ENCODE assay signal across 16 cellular contexts in genomic region chr1:13996334-13996733, GRCh38.
DNase-seq lines count a peak whose midpoint lies in the region; ATAC-seq and TF ChIP-seq lines count a peak whose summit lies in the region.
"Had no signal": no experiment of that assay in that cellular context is flagged by ENCODE, and none has a peak within 500 bp of the region (broad histone marks: within the 10 kb centered on the region; RNA-seq: fewer than 3 reads in every experiment).

No MANE protein-coding gene starts in this region.

- no peak for TF ChIP-seq CTCF in H9 (conservative IDR thresholded peaks at IDR 0.05)
- no peak for TF ChIP-seq CTCF in retinal pigment epithelial cell (conservative IDR thresholded peaks at IDR 0.05; ENCODE audit: low read depth, low read length)

- H2AK5ac ChIP-seq in H9 (ENCODE audit: insufficient read length, low read length) = no peak overlapping the region

- H3K4me3 ChIP-seq in retinal pigment epithelial cell (ENCODE audit: low read length) = no peak overlapping the region
- H3K4me3 ChIP-seq: K562 had no signal

- H3K4me2 ChIP-seq in H9 (ENCODE audit: insufficient read depth, insufficient read length, low read length) = no peak overlapping the region

- no peaks in the 10 kb centered on the region for H4K20me1 ChIP-seq in H9 (ENCODE audit: control insufficient read depth, insufficient read depth, insufficient read length)

- in situ Hi-C loops in SK-MEL-5 (cut with HindIII; ENCODE audit: low pct_unique_long_range_greater_than_20kb, low sequenced_read_pairs) = no loop called here

- no peaks in the 10 kb centered on the region for H3K4me1 ChIP-seq in H9 (ENCODE audit: insufficient read depth, low read length)

- no peak for ATAC-seq in GM19397 (IDR thresholded peaks at IDR 0.05; ENCODE audit: unreplicated experiment)
- ATAC-seq: HCT116, K562 had no signal

- H3K9me3 ChIP-seq in H9 (ENCODE audit: control insufficient read depth, low read depth, low read length) = peaks cover 6% of the 10 kb centered on the region

- no peak overlapping the region for H2AFZ ChIP-seq in H9 (ENCODE audit: low read length)

- no peak overlapping the region for H4K5ac ChIP-seq in H9 (ENCODE audit: insufficient read length, low read depth, low read length)

- H3K4me3 Mint-ChIP-seq in H9 = no peak overlapping the region

- H2BK20ac ChIP-seq in H9 (ENCODE audit: low read depth, low read length, poor library complexity, severe bottlenecking) = no peak overlapping the region

- H3K23me2 ChIP-seq in H9 (ENCODE audit: insufficient read length, low read depth, low read length, poor library complexity, severe bottlenecking) = no peaks in the 10 kb centered on the region

- H3K27me3 Mint-ChIP-seq in H9 (ENCODE audit: low read depth) = no peaks in the 10 kb centered on the region; the same call in none of the 2 replicates

- peaks cover 13 to 56% (median 21%) of the 10 kb centered on the region in 3 experiments for H3K36me3 Mint-ChIP-seq in H9 (ENCODE audit: insufficient read depth in 1 of 3, low read depth in 3 of 3)

- no peak overlapping the region for H3K27ac Mint-ChIP-seq in H9

- peaks cover 7 to 13% of the 10 kb centered on the region in 2 experiments for H3K4me1 Mint-ChIP-seq in H9

- H3K79me2 ChIP-seq in H9 (ENCODE audit: insufficient read depth, low read length) = no peaks in the 10 kb centered on the region; the same call in 1 of the 2 replicates

- H2BK5ac ChIP-seq in H9 (ENCODE audit: insufficient read length, low read length) = no peak overlapping the region

- no peak overlapping the region for H3K23ac ChIP-seq in H9 (ENCODE audit: insufficient read length, low read depth, low read length)

- H3K14ac ChIP-seq in H9 (ENCODE audit: insufficient read depth, low read length) = no peak overlapping the region

- no peak overlapping the region for H2BK15ac ChIP-seq in H9 (ENCODE audit: low read depth, low read length)

- no peak overlapping the region for H3K56ac ChIP-seq in H9 (ENCODE audit: insufficient read length, low read depth, low read length)

- no peak overlapping the region for H3K4ac ChIP-seq in H9 (ENCODE audit: low read depth, low read length)

- no peak overlapping the region for H3K27ac ChIP-seq in H9 (ENCODE audit: insufficient read length, low read depth, low read length)

- no peak overlapping the region for H2BK12ac ChIP-seq in H9 (ENCODE audit: insufficient read length, low read depth, low read length)

- H4K8ac ChIP-seq in H9 (replicated peaks; ENCODE audit: insufficient read length, low read depth, low read length) = no peak overlapping the region

- H3K9me3 Mint-ChIP-seq in H9 = peaks cover 46 to 50% of the 10 kb centered on the region in 2 experiments

- H3K27me3 ChIP-seq in H9 (ENCODE audit: insufficient read depth, low read length) = no peaks in the 10 kb centered on the region

- no peak overlapping the region for H2BK120ac ChIP-seq in H9 (ENCODE audit: low read depth, low read length, poor library complexity, severe bottlenecking)

- no peak overlapping the region for H4K91ac ChIP-seq in H9 (ENCODE audit: insufficient read length, low read depth, low read length)

- DNase-seq in H9 (peak; percentile 35), SK-MEL-5 (ENCODE audit: low read depth, low spot score) (peak; percentile 17), foreskin melanocyte (peak; percentile 63), retinal pigment epithelial cell (ENCODE audit: low read depth) (peak; percentile 12), NOMO-1 treated with dmso at 0.1 percent for 144 hours (lab: John Stamatoyannopoulos, UW; ENCODE audit: unreplicated experiment) (no peak), CD1c-positive myeloid dendritic cell (ENCODE audit: extremely low spot score) (no peak)
- DNase-seq: ACHN, C1 segment of cervical spinal cord, DMS79, NCI-H187, NCI-H2107, NCI-H510A treated with DMSO at 0.1 percent for 48 hours, NCI-H774 had no signal

- H3K9ac ChIP-seq in H9 (ENCODE audit: extremely low read depth, insufficient read length, low read length) = no peak overlapping the region

- H3T11ph ChIP-seq in H9 (ENCODE audit: low read length) = no peak overlapping the region

- H3K18ac ChIP-seq in H9 (ENCODE audit: insufficient read length, low read depth, low read length) = no peak overlapping the region

- H3K79me1 ChIP-seq in H9 (ENCODE audit: insufficient read depth, low read depth, low read length, poor library complexity, severe bottlenecking) = no peaks in the 10 kb centered on the region

- no CpG with 5 or more reads among the region's 2 CpGs for WGBS in H9 (ENCODE audit: extremely low coverage, insufficient read length, low lambda C conversion rate)

Comparison
In these comparisons a context has a peak if more than half of its experiments do, and no peak if none do; other contexts are left out.
1. DNase-seq: peak in H9 (single experiment), SK-MEL-5 (single experiment), foreskin melanocyte (single experiment) and retinal pigment epithelial cell (single experiment); none in NOMO-1 treated with dmso at 0.1 percent for 144 hours (single experiment) and CD1c-positive myeloid dendritic cell (single experiment).